Comparison of ENCODE assay signal across 13 cellular contexts in genomic region chr15:88375234-88375926, GRCh38.
DNase-seq lines count a peak whose midpoint lies in the region; ATAC-seq, FAIRE-seq and TF ChIP-seq lines count a peak whose summit lies in the region.
"Had no signal": no experiment of that assay in that cellular context is flagged by ENCODE, and none has a peak within 500 bp of the region (broad histone marks: within the 10 kb centered on the region; RNA-seq: fewer than 3 reads in every experiment).

No MANE protein-coding gene starts in this region.

- H3K4me1 ChIP-seq in breast epithelium: no peaks in the 10 kb centered on the region
- no peaks in the 10 kb centered on the region for H3K4me1 ChIP-seq in hepatocyte (ENCODE audit: insufficient read depth)
- H3K4me1 ChIP-seq in testis: no peaks in the 10 kb centered on the region
- H3K4me1 ChIP-seq: BLaER1 had no signal

- H4K20me1 ChIP-seq in hepatocyte (ENCODE audit: insufficient read depth, poor library complexity, severe bottlenecking): no peaks in the 10 kb centered on the region
- H4K20me1 ChIP-seq: BLaER1 had no signal

- WGBS in hepatocyte (ENCODE audit: low lambda C conversion rate, missing lambda C conversion rate): 52% methylated on average over 9 of the region's 9 CpGs
- WGBS in testis, 2 donors: 31 to 35% methylated on average over 9 of the region's 9 CpGs

- H3K4me3 Mint-ChIP-seq in MCF 10A (ENCODE audit: unreplicated experiment): no peak overlapping the region
- H3K4me3 Mint-ChIP-seq in activated T-helper 17 cell treated with anti-CD3 and anti-CD28 coated beads, Interleukin-2, amount 50 U/mL, for 72 hours: no peak overlapping the region

- H3K27me3 ChIP-seq in breast epithelium (no peaks in the 10 kb centered on the region), hepatocyte (no peaks in the 10 kb centered on the region), testis (no peaks in the 10 kb centered on the region)
- H3K27me3 ChIP-seq: BLaER1 had no signal

- no peak for TF ChIP-seq CTCF in MCF 10A (IDR thresholded peaks at IDR 0.05; ENCODE audit: unreplicated experiment)
- TF ChIP-seq CTCF in breast epithelium (IDR thresholded peaks at IDR 0.05): no peak
- TF ChIP-seq CTCF in hepatocyte (IDR thresholded peaks at IDR 0.05; ENCODE audit: poor library complexity): no peak
- TF ChIP-seq CTCF in testis (IDR thresholded peaks at IDR 0.05): no peak

- H3K9me3 Mint-ChIP-seq in MCF 10A (ENCODE audit: unreplicated experiment): no peaks in the 10 kb centered on the region
- H3K9me3 Mint-ChIP-seq in activated T-helper 17 cell treated with anti-CD3 and anti-CD28 coated beads, Interleukin-2, amount 50 U/mL, for 72 hours: no peaks in the 10 kb centered on the region

- H3K4me3 ChIP-seq in breast epithelium: no peak overlapping the region
- H3K4me3 ChIP-seq in hepatocyte: no peak overlapping the region
- no peak overlapping the region for H3K4me3 ChIP-seq in testis
- H3K4me3 ChIP-seq: BLaER1 had no signal

- H3K27ac Mint-ChIP-seq in MCF 10A (ENCODE audit: low read depth, unreplicated experiment): no peak overlapping the region
- no peak overlapping the region for H3K27ac Mint-ChIP-seq in activated T-helper 17 cell treated with anti-CD3 and anti-CD28 coated beads, Interleukin-2, amount 50 U/mL, for 72 hours

- no TSS peak for BruUV-seq in MCF 10A (replicated peaks; lab: Mats Ljungman, UMichigan)

- FAIRE-seq in urothelium cell line (lab: Jason Lieb, UNC): peak; percentile 73

- ATAC-seq in activated T-helper 17 cell treated with anti-CD3 and anti-CD28 coated beads, Interleukin-2, amount 50 U/mL, for 72 hours (replicated peaks): peak; percentile 24

- no peak overlapping the region for H3K27ac ChIP-seq in breast epithelium
- no peak overlapping the region for H3K27ac ChIP-seq in hepatocyte
- H3K27ac ChIP-seq in testis: no peak overlapping the region
- H3K27ac ChIP-seq: BLaER1 had no signal

- no peaks in the 10 kb centered on the region for H3K36me3 Mint-ChIP-seq in MCF 10A (ENCODE audit: insufficient read depth, unreplicated experiment)
- no peaks in the 10 kb centered on the region for H3K36me3 Mint-ChIP-seq in activated T-helper 17 cell treated with anti-CD3 and anti-CD28 coated beads, Interleukin-2, amount 50 U/mL, for 72 hours (ENCODE audit: low read depth)

- no peak overlapping the region for H3K4me2 ChIP-seq in hepatocyte
- H3K4me2 ChIP-seq: BLaER1 had no signal

- H3K79me2 ChIP-seq in hepatocyte: no peaks in the 10 kb centered on the region

- CTCF ChIA-PET in MCF 10A (lab: Yijun Ruan, JAX): interaction anchor here (0.7 to 1.6 kb wide), 2 partner anchors 13 to 102 kb away, joined by 3 to 5 read pairs; no protein-coding TSS in a partner anchor

- H2AFZ ChIP-seq in hepatocyte: no peak overlapping the region

- no peaks in the 10 kb centered on the region for H3K36me3 ChIP-seq in breast epithelium
- no peaks in the 10 kb centered on the region for H3K36me3 ChIP-seq in hepatocyte (replicated peaks; ENCODE audit: insufficient read depth, low read depth)
- no peaks in the 10 kb centered on the region for H3K36me3 ChIP-seq in testis (ENCODE audit: low read depth, missing control alignments)
- H3K36me3 ChIP-seq: BLaER1 had no signal

- no peaks in the 10 kb centered on the region for H3K27me3 Mint-ChIP-seq in MCF 10A (ENCODE audit: insufficient read depth, unreplicated experiment)
- peaks cover 27% of the 10 kb centered on the region for H3K27me3 Mint-ChIP-seq in activated T-helper 17 cell treated with anti-CD3 and anti-CD28 coated beads, Interleukin-2, amount 50 U/mL, for 72 hours

- H3K9me3 ChIP-seq in breast epithelium: no peaks in the 10 kb centered on the region
- no peaks in the 10 kb centered on the region for H3K9me3 ChIP-seq in hepatocyte (ENCODE audit: low read depth)
- no peaks in the 10 kb centered on the region for H3K9me3 ChIP-seq in testis
- H3K9me3 ChIP-seq: BLaER1 had no signal

- no peaks in the 10 kb centered on the region for H3K9me2 ChIP-seq in hepatocyte (replicated peaks; ENCODE audit: insufficient read depth)

- peak; percentile 13 for DNase-seq in MCF 10A (ENCODE audit: unreplicated experiment)
- DNase-seq in breast epithelium (ENCODE audit: low spot score in 2 of 2): no peak
- peak; percentile 25 for DNase-seq in hepatocyte (ENCODE audit: low spot score)
- DNase-seq in urothelium cell line (ENCODE audit: low spot score): peak; percentile 80
- DNase-seq in testis: no peak
- DNase-seq in NCI-H510A treated with DMSO at 0.1 percent for 48 hours (lab: John Stamatoyannopoulos, UW): no peak
- no peak for DNase-seq in activated naive CD4-positive, alpha-beta T cell treated with anti-CD3 and anti-CD28 coated beads, Interleukin-2, amount 50 U/mL, for 16 hours
- DNase-seq: dermis blood vessel endothelial cell, KBM-7, NCI-H524, occipital lobe had no signal

- TF ChIP-seq POLR2A in breast epithelium (IDR thresholded peaks at IDR 0.05): no peak
- no peak for TF ChIP-seq POLR2A in testis (IDR thresholded peaks at IDR 0.05)

- intact Hi-C loops in MCF 10A (cut with micrococcal nuclease) (no loop called here), breast epithelium (cut with DNase I; ENCODE audit: low total_unique reads) (no loop called here), testis (cut with DNase I; ENCODE audit: low total_unique reads) (no loop called here)

- POLR2A ChIA-PET in MCF 10A (lab: Yijun Ruan, JAX): interaction anchor here (0.6 kb wide), 1 partner anchor 1605 kb away, joined by 4 read pairs; no protein-coding TSS in a partner anchor

- peaks cover 10% of the 10 kb centered on the region for H3K4me1 Mint-ChIP-seq in MCF 10A (ENCODE audit: insufficient read depth, unreplicated experiment)
- no peaks in the 10 kb centered on the region for H3K4me1 Mint-ChIP-seq in activated T-helper 17 cell treated with anti-CD3 and anti-CD28 coated beads, Interleukin-2, amount 50 U/mL, for 72 hours

Comparison
In these comparisons a context has a peak if more than half of its experiments do, and no peak if none do; other contexts are left out.
1. DNase-seq: peak in MCF 10A (single experiment), hepatocyte (single experiment) and urothelium cell line (single experiment); none in breast epithelium (0 of 2), testis (single experiment), NCI-H510A treated with DMSO at 0.1 percent for 48 hours (single experiment) and activated naive CD4-positive, alpha-beta T cell treated with anti-CD3 and anti-CD28 coated beads, Interleukin-2, amount 50 U/mL, for 16 hours (single experiment).